In genomic region chr16:48491517-48491916, GRCh38 we compare ENCODE assay signal across 19 cellular contexts.
DNase-seq lines count a peak whose midpoint lies in the region; ATAC-seq and TF ChIP-seq lines count a peak whose summit lies in the region.
"Had no signal": no experiment of that assay in that cellular context is flagged by ENCODE, and none has a peak within 500 bp of the region (broad histone marks: within the 10 kb centered on the region; RNA-seq: fewer than 3 reads in every experiment).

No MANE protein-coding gene starts in this region.

- DNase-seq in GM04503 (ENCODE audit: low read depth): peak; percentile 49
- DNase-seq in caudate nucleus (lab: John Stamatoyannopoulos, UW): peak in 1 of 61 donors; percentile 22
- peak; percentile 61 for DNase-seq in globus pallidus (ENCODE audit: low spot score)
- no peak for DNase-seq in sigmoid colon
- no peak for DNase-seq in germinal center (ENCODE audit: low spot score)
- no peak for DNase-seq in NCI-H1930 (lab: John Stamatoyannopoulos, UW)
- DNase-seq: activated CD4-positive, alpha-beta T cell treated with anti-CD3 and anti-CD28 coated beads, Interleukin-2, amount 50 U/mL, for 48 hours; activated T-cell treated with anti-CD3 and anti-CD28 coated beads, Interleukin-2, amount 50 U/mL, for 1 hour; Calu3; central memory CD4-positive, alpha-beta T cell; effector CD8-positive, alpha-beta T cell; H9; kidney glomerular epithelial cell; NCI-H2029 treated with DMSO at 0.1 percent for 48 hours; SHP77; stomach had no signal

- H3K27me3 ChIP-seq in sigmoid colon: no peaks in the 10 kb centered on the region
- H3K27me3 ChIP-seq: stomach had no signal

- H3K36me3 ChIP-seq in sigmoid colon: no peaks in the 10 kb centered on the region
- H3K36me3 ChIP-seq: stomach had no signal

- TF ChIP-seq CTCF in sigmoid colon (IDR thresholded peaks at IDR 0.05): no peak

- no peak for ATAC-seq in HG02884 (IDR thresholded peaks at IDR 0.05; ENCODE audit: unreplicated experiment)
- no peak for ATAC-seq in HG03139 (IDR thresholded peaks at IDR 0.05; ENCODE audit: unreplicated experiment)
- ATAC-seq: activated naive CD4-positive, alpha-beta T cell treated with anti-CD3 and anti-CD28 coated beads, Interleukin-2, amount 50 U/mL, for 72 hours had no signal

- H3K27ac ChIP-seq in caudate nucleus (ENCODE audit: low read depth, low read length) (peak overlapping the region; percentile 61), sigmoid colon (peak overlapping the region in 3 of 4 donors; percentile 15 to 46 (median 31))

- H3K9me3 ChIP-seq in sigmoid colon: no peaks in the 10 kb centered on the region

- intact Hi-C loops in sigmoid colon (cut with DNase I): no loop called here

- H3K4me1 ChIP-seq in sigmoid colon: peaks cover 0 to 9% (median 5%) of the 10 kb centered on the region in 4 donors

- no peak overlapping the region for H3K4me3 ChIP-seq in sigmoid colon
- H3K4me3 ChIP-seq: stomach had no signal

- TF ChIP-seq POLR2A in sigmoid colon (IDR thresholded peaks at IDR 0.05): no peak

- no peak for TF ChIP-seq EP300 in sigmoid colon (IDR thresholded peaks at IDR 0.05)

Comparison
In these comparisons a context has a peak if more than half of its experiments do, and no peak if none do; other contexts are left out.
1. DNase-seq: peak in GM04503 (single experiment) and globus pallidus (single experiment); none in sigmoid colon (single experiment), germinal center (single experiment) and NCI-H1930 (0 of 2).